32 cellular contexts compared by ENCODE assay signal in genomic region chr4:81746071-81746470, GRCh38.
"Had no signal": no experiment of that assay in that cellular context is flagged by ENCODE, and none has a peak within 500 bp of the region (broad histone marks: within the 10 kb centered on the region; RNA-seq: fewer than 3 reads in every experiment).

No MANE protein-coding gene starts in this region.

- ATAC-seq: activated CD8-positive, alpha-beta memory T cell treated with anti-CD3 and anti-CD28 coated beads, Interleukin-2, amount 10 ng/mL, durations not matched to agents 7 days and 5 days; PC-3 had no signal

- H3K4me3 ChIP-seq: ascending aorta, cardiac muscle cell, MG63, Peyer's patch, SJSA1 had no signal

- FAIRE-seq: TTC549 had no signal

- H3K9me3 ChIP-seq: ascending aorta, MG63, Peyer's patch, SJSA1, SK-N-SH had no signal

- DNase-seq: activated CD4-positive, alpha-beta memory T cell treated with anti-CD3 and anti-CD28 coated beads, Interleukin-2, amount 10 ng/mL, durations not matched to agents 7 days and 5 days; activated CD4-positive, alpha-beta T cell treated with anti-CD3 and anti-CD28 coated beads for 1 hour; activated CD4-positive, alpha-beta T cell treated with anti-CD3 and anti-CD28 coated beads for 48 hours; activated CD4-positive, CD25-positive, alpha-beta regulatory T cell; activated CD8-positive, alpha-beta memory T cell treated with anti-CD3 and anti-CD28 coated beads for 24 hours; activated CD8-positive, alpha-beta memory T cell treated with anti-CD3 and anti-CD28 coated beads, Interleukin-2, amount 10 ng/mL, durations not matched to agents 7 days and 5 days; activated CD8-positive, alpha-beta memory T cell treated with anti-CD3 and anti-CD28 coated beads, Interleukin-2, amount 50 U/mL, for 48 hours; activated effector memory CD4-positive, alpha-beta T cell treated with Interleukin-2 at 50 U/mL for 16 hours; activated naive CD4-positive, alpha-beta T cell treated with anti-CD3 and anti-CD28 coated beads, Interleukin-2, amount 10 ng/mL, durations not matched to agents 7 days and 5 days; activated T-cell treated with anti-CD3 and anti-CD28 coated beads, Interleukin-2, amount 50 U/mL, for 48 hours; amygdala; Kasumi-1; KBM-7; MG63; NCI-H1048; NCI-H1105 treated with DMSO at 0.1 percent for 48 hours; NCI-H1436; NCI-H187; NCI-H2029 treated with DMSO at 0.1 percent for 48 hours; NCI-H2107; NCI-H226; NCI-H446 treated with DMSO at 0.1 percent for 48 hours; NCI-H774; PC-3; Peyer's patch; RPMI8226; SHP77 treated with DMSO at 0.1 percent for 48 hours; SK-N-SH had no signal

- H3K4me2 ChIP-seq: SK-N-SH had no signal

- H3K9ac ChIP-seq: SK-N-SH had no signal

- H3K27ac ChIP-seq: ascending aorta, cardiac muscle cell, Peyer's patch, SJSA1 had no signal

- H3K4me1 ChIP-seq: ascending aorta, Peyer's patch, SJSA1 had no signal

- H3K36me3 ChIP-seq: ascending aorta, cardiac muscle cell, MG63, Peyer's patch, SJSA1 had no signal

- H3K27me3 ChIP-seq: ascending aorta, cardiac muscle cell, MG63, Peyer's patch, SJSA1 had no signal
